ENCODE assay signal across 8 cellular contexts in the genomic region with DNA sequence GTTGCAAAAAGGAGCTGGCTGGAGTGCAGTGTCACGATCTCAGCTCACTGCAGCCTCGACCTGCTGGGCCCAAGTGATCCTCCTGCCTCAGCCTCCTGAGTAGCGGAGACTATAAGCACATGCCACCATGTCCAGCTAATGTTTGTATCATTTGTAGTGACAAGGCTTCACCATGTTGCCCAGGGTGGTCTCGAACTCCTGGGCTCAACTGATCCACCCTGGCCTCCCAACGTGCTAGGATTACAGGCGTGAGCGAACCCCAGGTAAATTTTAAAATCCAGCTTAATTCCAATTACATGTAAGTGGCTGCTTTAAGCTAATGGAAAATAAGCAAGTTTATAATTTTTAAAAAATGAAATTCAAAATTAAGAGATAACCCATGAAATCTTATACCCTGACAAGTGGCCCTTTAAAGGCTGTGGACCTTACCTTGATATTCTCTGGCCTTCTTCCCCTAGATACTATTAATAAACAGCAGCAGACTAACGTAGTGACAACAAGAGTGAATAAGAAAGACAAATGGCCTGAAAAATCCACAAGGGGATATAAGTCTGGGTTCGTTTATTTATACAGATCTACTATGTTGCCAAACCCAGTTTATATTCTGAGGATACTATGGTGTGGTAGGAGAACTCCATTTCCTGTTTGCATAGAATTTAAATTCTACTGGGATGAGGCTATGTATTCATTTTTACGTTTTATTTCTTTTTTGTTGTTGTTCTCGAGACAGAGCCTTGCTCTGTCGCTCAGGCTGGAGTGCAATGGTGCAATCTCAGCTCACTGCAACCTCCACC. TPM values are rescaled to one million over a fixed set of nuclear protein-coding genes. Genes with fewer than 3 reads are reported as not detected.
DNase-seq lines count a peak whose midpoint lies in the region; ATAC-seq and TF ChIP-seq lines count a peak whose summit lies in the region.

No MANE protein-coding gene starts in this region.

- H3K27me3 ChIP-seq in BLaER1 (no peaks in the 10 kb centered on the region), HUES48 (ENCODE audit: control insufficient read depth, insufficient read depth, low read length) (no peaks in the 10 kb centered on the region), mammary epithelial cell (ENCODE audit: insufficient read depth, low read length) (no peaks in the 10 kb centered on the region)

- no peaks in the 10 kb centered on the region for H3K79me2 ChIP-seq in mammary epithelial cell (ENCODE audit: insufficient read depth, low read length)

- dilution Hi-C loops in mammary epithelial cell (cut with HindIII; ENCODE audit: low sequenced_read_pairs) = no loop called here

- H3K4me1 Mint-ChIP-seq in nephron = peaks cover 12% of the 10 kb centered on the region

- H3K27me3 Mint-ChIP-seq in nephron (ENCODE audit: low read depth) = no peaks in the 10 kb centered on the region

- H3K36me3 ChIP-seq in BLaER1 = peaks cover 17% of the 10 kb centered on the region
- no peaks in the 10 kb centered on the region; the same call in 1 of the 2 replicates for H3K36me3 ChIP-seq in HUES48 (ENCODE audit: control insufficient read depth, insufficient read depth, low read length)
- no peaks in the 10 kb centered on the region for H3K36me3 ChIP-seq in mammary epithelial cell (ENCODE audit: insufficient read depth, low read length)

- no peak for DNase-seq in mammary epithelial cell
- DNase-seq in NCI-H446 (lab: John Stamatoyannopoulos, UW) = no peak
- no peak for DNase-seq in midbrain (lab: John Stamatoyannopoulos, UW)
- DNase-seq in GOT3 (lab: John Stamatoyannopoulos, UW) = no peak

- no peak for ATAC-seq in HG03280 (IDR thresholded peaks at IDR 0.05; ENCODE audit: unreplicated experiment)

- no TSS peak for BruUV-seq in mammary epithelial cell (replicated peaks; lab: Mats Ljungman, UMichigan)

- TF ChIP-seq CTCF in mammary epithelial cell (conservative IDR thresholded peaks at IDR 0.05 in 1 of 2, IDR thresholded peaks at IDR 0.05 in 1 of 2; ENCODE audit: extremely low read depth in 1 of 2, insufficient read depth in 1 of 2, low read depth in 1 of 2, low read length in 2 of 2) (no peak), nephron (IDR thresholded peaks at IDR 0.05; ENCODE audit: unreplicated experiment in 3 of 3) (no peak)

- H3K9me3 ChIP-seq in BLaER1 (no peaks in the 10 kb centered on the region), HUES48 (ENCODE audit: control insufficient read depth, insufficient read depth, low read length) (no peaks in the 10 kb centered on the region), mammary epithelial cell (replicated peaks; ENCODE audit: insufficient read depth, low read length) (no peaks in the 10 kb centered on the region)

- H4K20me1 ChIP-seq in BLaER1 = no peaks in the 10 kb centered on the region
- H4K20me1 ChIP-seq in mammary epithelial cell (ENCODE audit: insufficient read depth, low read length) = no peaks in the 10 kb centered on the region

- H3K9ac ChIP-seq in BLaER1 (peak overlapping the region; percentile 78; the same call in 1 of the 2 replicates), HUES48 (ENCODE audit: low read depth, low read length) (no peak overlapping the region), mammary epithelial cell (ENCODE audit: insufficient read depth, low read length) (no peak overlapping the region)

- no peaks in the 10 kb centered on the region for H3K9me3 Mint-ChIP-seq in nephron

- H3K4me2 ChIP-seq in BLaER1 (peak overlapping the region; percentile 91), mammary epithelial cell (ENCODE audit: insufficient read depth, low read depth, low read length) (peak overlapping the region; percentile 69)

- H3K27ac Mint-ChIP-seq in nephron = peak overlapping the region; percentile 58 to 82 (median 78)

- 87% methylated on average over 12 of the region's 12 CpGs for WGBS in mammary epithelial cell (ENCODE audit: low coverage, missing lambda C conversion rate)

- H3K4me1 ChIP-seq in BLaER1 (peaks cover 83% of the 10 kb centered on the region), HUES48 (ENCODE audit: control insufficient read depth, insufficient read depth, low read length) (peaks cover 26% of the 10 kb centered on the region), mammary epithelial cell (ENCODE audit: insufficient read depth, low read length) (peaks cover 27% of the 10 kb centered on the region)

- peak overlapping the region; percentile 87 for H3K27ac ChIP-seq in BLaER1
- no peak overlapping the region for H3K27ac ChIP-seq in HUES48 (ENCODE audit: low read depth, low read length)
- H3K27ac ChIP-seq in mammary epithelial cell (ENCODE audit: insufficient read depth, low read depth, low read length) = no peak overlapping the region

- CTCF ChIA-PET in mammary epithelial cell (lab: Charles Lee; ENCODE audit: low non-redundant PET) = no interaction called here

- peak overlapping the region; percentile 65 to 79 (median 72) for H3K4me3 Mint-ChIP-seq in nephron

- in situ Hi-C loops in mammary epithelial cell (cut with MboI; ENCODE audit: low sequenced_read_pairs in 2 of 2) = no loop called here

- intact Hi-C loops in mammary epithelial cell (cut with micrococcal nuclease) = no loop called here

- H3K4me3 ChIP-seq in BLaER1 = peak overlapping the region; percentile 69
- peak overlapping the region; percentile 68; the same call in 1 of the 2 replicates for H3K4me3 ChIP-seq in HUES48 (ENCODE audit: low read depth, low read length)
- no peak overlapping the region for H3K4me3 ChIP-seq in mammary epithelial cell (replicated peaks in 1 of 3; ENCODE audit: insufficient read depth in 1 of 3, low read depth in 2 of 3, low read length in 3 of 3)

- H3K36me3 Mint-ChIP-seq in nephron (ENCODE audit: low read depth) = no peaks in the 10 kb centered on the region

- H2AFZ ChIP-seq in mammary epithelial cell (ENCODE audit: low read depth, low read length) = no peak overlapping the region

RNA-seq across cellular contexts. Expression of a gene that starts 25.6 kb away (rescaled TPM):
- total RNA-seq in mammary epithelial cell = 10 to 100 TPM in 1 of 2 donors, 1 to 10 TPM in 1; 5.6 to 12.5 TPM
- 36.6 TPM for polyA plus RNA-seq in mammary epithelial cell
- polyA minus RNA-seq in mammary epithelial cell = 113 TPM

Comparison
In these comparisons a context has a peak if more than half of its experiments do, and no peak if none do; other contexts are left out.
1. H3K4me3 ChIP-seq: peak in BLaER1 (single experiment) and HUES48 (single experiment); none in mammary epithelial cell (0 of 3).